In the genomic region with DNA sequence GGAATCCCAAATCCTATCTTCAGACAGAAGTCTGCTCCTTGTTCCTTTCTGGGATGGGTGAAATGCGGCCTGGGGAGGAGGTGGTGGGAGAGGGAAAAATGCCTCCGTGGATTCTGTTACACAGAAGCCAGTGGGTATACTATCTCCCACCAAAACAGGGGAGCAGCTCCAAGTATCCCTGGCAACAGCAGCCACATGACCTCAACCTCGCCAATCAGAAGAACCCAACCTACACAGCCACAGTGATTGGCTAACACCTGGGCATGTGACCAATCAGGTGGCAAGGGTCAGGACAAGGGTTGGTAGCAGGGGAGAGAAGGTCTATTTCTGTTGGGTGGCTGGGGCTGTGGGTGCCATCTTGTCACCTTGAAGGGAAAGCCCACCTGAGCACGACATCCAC, we compare ENCODE assay signal across 29 cellular contexts.
"Had no signal": no experiment of that assay in that cellular context is flagged by ENCODE, and none has a peak within 500 bp of the region (broad histone marks: within the 10 kb centered on the region; RNA-seq: fewer than 3 reads in every experiment).

No MANE protein-coding gene starts in this region.

- H3K4me3 ChIP-seq: ovary, prostate gland, smooth muscle cell, suprapubic skin, tibial nerve had no signal

- H3K27me3 Mint-ChIP-seq: activated T-cell treated with anti-CD3 and anti-CD28 coated beads, Interleukin-2, amount 50 U/mL, for 24 hours had no signal

- H3K27me3 ChIP-seq: brain microvascular endothelial cell, neutrophil, ovary, suprapubic skin, tibial nerve had no signal

- H3K4me3 Mint-ChIP-seq: activated CD4-positive, alpha-beta memory T cell treated with anti-CD3 and anti-CD28 coated beads, Interleukin-2, amount 10 ng/mL, durations not matched to agents 7 days and 5 days; activated CD4-positive, alpha-beta T cell treated with anti-CD3 and anti-CD28 coated beads, Interleukin-2, amount 10 ng/mL, durations not matched to agents 7 days and 5 days; activated T-cell treated with anti-CD3 and anti-CD28 coated beads, Interleukin-2, amount 50 U/mL, for 24 hours; endodermal cell; immature natural killer cell; nephron had no signal

- H3K27ac ChIP-seq: brain microvascular endothelial cell, neutrophil, ovary, prostate gland, suprapubic skin, tibial nerve had no signal

- H3K36me3 ChIP-seq: brain microvascular endothelial cell, neutrophil, ovary, prostate gland, suprapubic skin, tibial nerve had no signal

- H3K27ac Mint-ChIP-seq: activated CD4-positive, alpha-beta memory T cell treated with anti-CD3 and anti-CD28 coated beads, Interleukin-2, amount 10 ng/mL, durations not matched to agents 7 days and 5 days; activated CD4-positive, alpha-beta T cell treated with anti-CD3 and anti-CD28 coated beads, Interleukin-2, amount 10 ng/mL, durations not matched to agents 7 days and 5 days; activated T-cell treated with anti-CD3 and anti-CD28 coated beads, Interleukin-2, amount 50 U/mL, for 24 hours; endodermal cell; immature natural killer cell; nephron had no signal

- H3K9me3 ChIP-seq: neutrophil, ovary, prostate gland, suprapubic skin, tibial nerve had no signal

- H3K4me1 Mint-ChIP-seq: endodermal cell had no signal

- H3K4me1 ChIP-seq: prostate gland had no signal

- ATAC-seq: esophagus mucosa, left colon had no signal

- H3K36me3 Mint-ChIP-seq: immature natural killer cell had no signal

- H3K9me3 Mint-ChIP-seq: activated CD4-positive, alpha-beta memory T cell treated with anti-CD3 and anti-CD28 coated beads, Interleukin-2, amount 10 ng/mL, durations not matched to agents 7 days and 5 days; activated CD4-positive, alpha-beta T cell treated with anti-CD3 and anti-CD28 coated beads, Interleukin-2, amount 10 ng/mL, durations not matched to agents 7 days and 5 days; activated T-cell treated with anti-CD3 and anti-CD28 coated beads, Interleukin-2, amount 50 U/mL, for 24 hours; endodermal cell; nephron had no signal

- DNase-seq: activated CD4-positive, alpha-beta memory T cell treated with anti-CD3 and anti-CD28 coated beads, Interleukin-2, amount 10 ng/mL, durations not matched to agents 7 days and 5 days; activated CD4-positive, alpha-beta T cell treated with anti-CD3 and anti-CD28 coated beads for 1 hour; activated CD4-positive, alpha-beta T cell treated with anti-CD3 and anti-CD28 coated beads, Interleukin-2, amount 10 ng/mL, durations not matched to agents 7 days and 5 days; activated CD8-positive, alpha-beta memory T cell treated with anti-CD3 and anti-CD28 coated beads, Interleukin-2, amount 50 U/mL, for 48 hours; activated gamma-delta T cell treated with Interleukin-2 at 50 U/mL for 16 hours; activated naive CD4-positive, alpha-beta T cell treated with anti-CD3 and anti-CD28 coated beads, Interleukin-2, amount 50 U/mL, for 16 hours; activated T-cell treated with anti-CD3 and anti-CD28 coated beads, Interleukin-2, amount 50 U/mL, for 24 hours; amniotic stem cell; brain microvascular endothelial cell; endodermal cell; foreskin fibroblast; head of caudate nucleus; hippocampal formation; immature natural killer cell; kidney; left colon; mammary epithelial cell; ovary; stimulated activated CD4-positive, alpha-beta T cell treated with anti-CD3 and anti-CD28 coated beads, Interleukin-15, amount 100 ng/mL, for 24 hours; stimulated activated CD4-positive, alpha-beta T cell treated with anti-CD3 and anti-CD28 coated beads, Interleukin-2, amount 100 ng/mL, for 24 hours; stimulated activated naive CD4-positive, alpha-beta T cell; T1000 had no signal

- H3K4me2 ChIP-seq: smooth muscle cell had no signal
